Comparison of ENCODE assay signal across 8 cellular contexts in the genomic region with DNA sequence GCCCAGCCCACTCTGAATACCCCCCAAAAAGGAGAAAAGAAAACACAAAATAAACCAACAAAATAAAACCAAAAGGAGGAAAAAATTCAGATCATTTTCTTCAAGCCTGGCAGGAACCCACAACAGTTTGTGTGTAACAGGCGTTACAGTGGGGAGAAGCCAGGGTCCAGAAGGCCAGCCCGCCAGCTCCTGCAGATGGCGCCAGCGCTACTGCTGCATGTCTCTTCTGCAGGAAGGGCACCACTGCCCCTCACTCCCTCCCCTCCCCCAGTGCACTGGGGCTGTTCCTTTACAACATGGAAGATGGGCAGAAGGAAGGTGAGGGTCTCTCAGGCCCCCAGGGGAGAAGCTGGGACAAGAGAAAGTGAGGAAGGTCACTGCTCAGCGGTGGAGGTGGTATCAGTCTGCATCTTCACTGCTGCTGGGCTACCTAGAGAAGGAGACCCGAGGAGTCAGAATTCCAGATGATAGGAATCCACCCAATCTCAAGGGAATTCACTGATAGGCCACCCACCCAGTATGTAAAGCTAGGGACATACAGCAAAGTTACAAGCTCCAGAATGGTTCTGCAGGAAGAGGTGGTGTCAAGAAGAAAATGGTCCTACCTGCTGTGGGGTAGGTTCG. TPM values are rescaled to one million over a fixed set of nuclear protein-coding genes. Genes with fewer than 3 reads are reported as not detected.
DNase-seq lines count a peak whose midpoint lies in the region; ATAC-seq, FAIRE-seq and TF ChIP-seq lines count a peak whose summit lies in the region.

No MANE protein-coding gene starts in this region.

- H3K4me1 ChIP-seq in OCI-LY3 (ENCODE audit: low read length) (peaks cover 6% of the 10 kb centered on the region), right lobe of liver (peaks cover 0 to 15% (median 0%) of the 10 kb centered on the region in 4 donors)

- POLR2A ChIA-PET in CD4-positive, alpha-beta T cell (lab: Charles Lee) = interaction anchor here (0.6 to 1.3 kb wide), 3 partner anchors 35 to 282 kb away, joined by 3 to 4 read pairs (median 3); partner anchors contain the start of gene USP5

- H3K27me3 Mint-ChIP-seq in CD4-positive, alpha-beta T cell = no peaks in the 10 kb centered on the region

- H3K4me3 ChIP-seq in OCI-LY3 (ENCODE audit: low read length) = no peak overlapping the region
- H3K4me3 ChIP-seq in right lobe of liver = no peak overlapping the region

- no peak for TF ChIP-seq POLR2A in H54 (IDR thresholded peaks at IDR 0.05; ENCODE audit: low read depth, low read length)
- TF ChIP-seq POLR2A in right lobe of liver (IDR thresholded peaks at IDR 0.05) = no peak

- H3K4me2 ChIP-seq in OCI-LY3 (ENCODE audit: low read length) = no peak overlapping the region

- peak overlapping the region; percentile 98 for H3K27ac Mint-ChIP-seq in CD4-positive, alpha-beta T cell

- H3K36me3 ChIP-seq in OCI-LY3 (replicated peaks; ENCODE audit: low read depth, low read length) = peaks cover 52% of the 10 kb centered on the region
- peaks cover 0 to 68% (median 24%) of the 10 kb centered on the region in 4 donors for H3K36me3 ChIP-seq in right lobe of liver

- H4K20me1 ChIP-seq in OCI-LY3 (ENCODE audit: insufficient read depth, low read length) = no peaks in the 10 kb centered on the region

- ATAC-seq in CD4-positive, alpha-beta T cell (ENCODE audit: poor library complexity) = no peak
- peak; percentile 33 to 55 (median 44) for ATAC-seq in right lobe of liver
- ATAC-seq in GM18870 (IDR thresholded peaks at IDR 0.05; ENCODE audit: unreplicated experiment) = no peak
- no peak for ATAC-seq in GM21737 (IDR thresholded peaks at IDR 0.05; ENCODE audit: unreplicated experiment)
- ATAC-seq in GM19397 (IDR thresholded peaks at IDR 0.05; ENCODE audit: unreplicated experiment) = no peak

- FAIRE-seq in H54 (lab: Jason Lieb, UNC) = no peak

- WGBS in right lobe of liver (ENCODE audit: insufficient coverage, low coverage, low lambda C conversion rate, missing lambda C conversion rate) = 64% methylated on average over 5 of the region's 7 CpGs

- H2AFZ ChIP-seq in OCI-LY3 (ENCODE audit: low read depth, low read length) = no peak overlapping the region

- no peaks in the 10 kb centered on the region for H3K9me3 Mint-ChIP-seq in CD4-positive, alpha-beta T cell

- peaks cover 80% of the 10 kb centered on the region for H3K36me3 Mint-ChIP-seq in CD4-positive, alpha-beta T cell (ENCODE audit: low read depth)

- peak in 5 of 10 experiments; percentile 23 to 44 (median 36) for DNase-seq in CD4-positive, alpha-beta T cell
- peak; percentile 52 for DNase-seq in H54 (ENCODE audit: insufficient read length, low spot score)
- DNase-seq in amniotic epithelial cell (ENCODE audit: low read depth) = peak; percentile 35
- DNase-seq in right lobe of liver = peak in 2 of 3 donors; percentile 57 to 67

- CTCF ChIA-PET in CD4-positive, alpha-beta T cell (lab: Charles Lee) = interaction anchor here (0.6 to 1.8 kb wide), 8 partner anchors 12 to 303 kb away, joined by 3 to 6 read pairs (median 4); partner anchors contain the start of genes IFFO1, SPSB2 and ZNF384

- H3K4me1 Mint-ChIP-seq in CD4-positive, alpha-beta T cell (ENCODE audit: low read depth) = peaks cover 45% of the 10 kb centered on the region

- peaks cover 39% of the 10 kb centered on the region for H3K79me2 ChIP-seq in OCI-LY3 (ENCODE audit: low read length)

- no peak overlapping the region for H3K27ac ChIP-seq in CD4-positive, alpha-beta T cell (ENCODE audit: low read depth, low read length)
- H3K27ac ChIP-seq in OCI-LY3 (ENCODE audit: low read length) = no peak overlapping the region
- H3K27ac ChIP-seq in right lobe of liver = no peak overlapping the region

- intact Hi-C loops in CD4-positive, alpha-beta T cell (cut with DNase I, micrococcal nuclease) = loop anchor here in 1 of 2 experiments (2.0 kb wide), 1 partner anchor 32 kb away; no protein-coding TSS in a partner anchor
- intact Hi-C loops in right lobe of liver (cut with DNase I) = no loop called here

- H3K9ac ChIP-seq in OCI-LY3 (ENCODE audit: low read length) = no peak overlapping the region

- peak; percentile 42 for TF ChIP-seq CTCF in CD4-positive, alpha-beta T cell (IDR thresholded peaks at IDR 0.05)
- TF ChIP-seq CTCF in OCI-LY3 (IDR thresholded peaks at IDR 0.05; ENCODE audit: low read depth, low read length) = peak; percentile 68
- peak in 3 of 4 donors; percentile 27 to 45 (median 33) for TF ChIP-seq CTCF in right lobe of liver (IDR thresholded peaks at IDR 0.05)

- H3K27me3 ChIP-seq in CD4-positive, alpha-beta T cell (ENCODE audit: control insufficient read depth, insufficient read depth, low read length) = no peaks in the 10 kb centered on the region
- no peaks in the 10 kb centered on the region for H3K27me3 ChIP-seq in OCI-LY3 (ENCODE audit: low read depth, low read length)
- H3K27me3 ChIP-seq in right lobe of liver = no peaks in the 10 kb centered on the region

- H3K9me3 ChIP-seq in CD4-positive, alpha-beta T cell (ENCODE audit: control insufficient read depth, low read length) = no peaks in the 10 kb centered on the region
- H3K9me3 ChIP-seq in OCI-LY3 (ENCODE audit: insufficient read depth, low read length) (no peaks in the 10 kb centered on the region), right lobe of liver (no peaks in the 10 kb centered on the region)

- H3K4me3 Mint-ChIP-seq in CD4-positive, alpha-beta T cell = peak overlapping the region; percentile 100

RNA-seq across cellular contexts. Expression of gene NOP2, which starts 2.3 kb away (rescaled TPM):
- total RNA-seq in CD4-positive, alpha-beta T cell = 10 to 100 TPM; 75.3 to 76.8 TPM
- 10 to 100 TPM; 12.6 to 20.1 (median 18.5) TPM for total RNA-seq in right lobe of liver

RNA-seq across cellular contexts. Expression of gene IFFO1, which starts 14.5 kb away (rescaled TPM):
- 10 to 100 TPM; 21.6 to 21.9 TPM for total RNA-seq in CD4-positive, alpha-beta T cell
- total RNA-seq in right lobe of liver = 1 to 10 TPM; 5.5 to 9.3 (median 7.4) TPM

RNA-seq across cellular contexts. Expression of gene GAPDH, which starts 36.1 kb away (rescaled TPM):
- 100 to 1,000 TPM; 498 to 508 TPM for total RNA-seq in CD4-positive, alpha-beta T cell
- 1,000 to 10,000 TPM in 4 of 6 experiments, 100 to 1,000 TPM in 2; 788 to 3,247 (median 1,580) TPM for total RNA-seq in right lobe of liver

RNA-seq across cellular contexts. Expression of gene CHD4, which starts 36.8 kb away (rescaled TPM):
- total RNA-seq in CD4-positive, alpha-beta T cell = 100 to 1,000 TPM; 288 to 292 TPM
- total RNA-seq in right lobe of liver = 100 to 1,000 TPM in 1 of 6 experiments, 10 to 100 TPM in 5; 66.7 to 102 (median 82.3) TPM

Comparison
In these comparisons a context has a peak if more than half of its experiments do, and no peak if none do; other contexts are left out.
1. ATAC-seq: peak in right lobe of liver (4 of 4); none in CD4-positive, alpha-beta T cell (single experiment), GM18870 (single experiment), GM21737 (single experiment) and GM19397 (single experiment).
2. Peak in every context shown above with its lines, with median percentiles within 50 percentile points of each other: CTCF ChIP-seq.